8 cellular contexts compared by ENCODE assay signal in genomic region chr20:44736170-44737021, GRCh38. TPM values are rescaled to one million over a fixed set of nuclear protein-coding genes. Genes with fewer than 3 reads are reported as not detected.
DNase-seq lines count a peak whose midpoint lies in the region; ATAC-seq and TF ChIP-seq lines count a peak whose summit lies in the region.

No MANE protein-coding gene starts in this region.

- H3K36me3 Mint-ChIP-seq in CD8-positive, alpha-beta memory T cell, result peaks cover 0 to 5% (median 0%) of the 10 kb centered on the region in 3 donors

- H3K4me3 ChIP-seq in CD8-positive, alpha-beta memory T cell (ENCODE audit: low read length), result peak overlapping the region; percentile 30
- H3K4me3 ChIP-seq in body of pancreas, result no peak overlapping the region

- no peak overlapping the region for H3K27ac ChIP-seq in CD8-positive, alpha-beta memory T cell (ENCODE audit: low read depth, low read length)
- H3K27ac ChIP-seq in body of pancreas, result no peak overlapping the region

- peak overlapping the region in 6 of 7 donors; percentile 21 to 72 (median 48) for H3K4me3 Mint-ChIP-seq in CD8-positive, alpha-beta memory T cell

- no peaks in the 10 kb centered on the region for H3K36me3 ChIP-seq in CD8-positive, alpha-beta memory T cell (ENCODE audit: insufficient read depth, low read length)
- no peaks in the 10 kb centered on the region for H3K36me3 ChIP-seq in body of pancreas (replicated peaks in 1 of 2; ENCODE audit: insufficient read depth in 1 of 2, low read depth in 2 of 2)

- CTCF ChIA-PET in CD8-positive, alpha-beta memory T cell (lab: Charles Lee), result interaction anchor here (0.8 to 1.5 kb wide), 3 partner anchors 10 to 53 kb away, joined by 3 to 4 read pairs (median 3); no protein-coding TSS in a partner anchor
- CTCF ChIA-PET in HEK293T (lab: Yijun Ruan, JAX), result no interaction called here

- no peak for TF ChIP-seq POLR2A in body of pancreas (IDR thresholded peaks at IDR 0.05)

- no peaks in the 10 kb centered on the region for H3K27me3 ChIP-seq in CD8-positive, alpha-beta memory T cell (ENCODE audit: insufficient read depth, low read length, poor library complexity, severe bottlenecking)
- no peaks in the 10 kb centered on the region for H3K27me3 ChIP-seq in body of pancreas

- POLR2A ChIA-PET in CD8-positive, alpha-beta memory T cell (lab: Charles Lee), result no interaction called here
- POLR2A ChIA-PET in HEK293T (lab: Yijun Ruan, JAX), result no interaction called here

- intact Hi-C loops in body of pancreas (cut with DNase I), result loop anchor here (10.0 kb wide), 1 partner anchor 52 kb away; no protein-coding TSS in a partner anchor

- no peaks in the 10 kb centered on the region for H3K9me3 ChIP-seq in CD8-positive, alpha-beta memory T cell (ENCODE audit: low read length)
- H3K9me3 ChIP-seq in body of pancreas, result no peaks in the 10 kb centered on the region

- peaks cover 8% of the 10 kb centered on the region for H3K4me1 ChIP-seq in CD8-positive, alpha-beta memory T cell (ENCODE audit: insufficient read depth, low read length)
- no peaks in the 10 kb centered on the region for H3K4me1 ChIP-seq in body of pancreas

- TF ChIP-seq CTCF in body of pancreas (IDR thresholded peaks at IDR 0.05), result peak in 1 of 7 experiments; percentile 2

- WGBS in body of pancreas, 2 donors, result 34 to 39% methylated on average over 6 of the region's 6 CpGs

- H3K4me1 Mint-ChIP-seq in CD8-positive, alpha-beta memory T cell, result peaks cover 7 to 19% (median 11%) of the 10 kb centered on the region in 3 donors

- peaks cover under 1 to 3% of the 10 kb centered on the region in 2 donors for H3K27me3 Mint-ChIP-seq in CD8-positive, alpha-beta memory T cell

- no peaks in the 10 kb centered on the region for H3K9me3 Mint-ChIP-seq in CD8-positive, alpha-beta memory T cell

- DNase-seq in CD8-positive, alpha-beta memory T cell, result peak in 2 of 5 donors; percentile 21 to 44
- DNase-seq in HEK293T (ENCODE audit: extremely low spot score) (peak; percentile 75), OCI-M1 (lab: John Stamatoyannopoulos, UW) (peak; percentile 74), body of pancreas (peak; percentile 67 to 87 (median 74)), iPS-NIHi7 (ENCODE audit: extremely low spot score) (peak; percentile 87), ureter (ENCODE audit: low spot score) (no peak), mesenteric fat pad (ENCODE audit: low spot score) (no peak)
- DNase-seq in stimulated activated naive CD8-positive, alpha-beta T cell treated with anti-CD3 and anti-CD28 coated beads, Interleukin-15, Interleukin-2, amounts not matched to agents 100 U/mL and 50 U/mL, for 24 hours, result peak; percentile 30

- peak overlapping the region in 4 of 8 donors; percentile 45 to 80 (median 78) for H3K27ac Mint-ChIP-seq in CD8-positive, alpha-beta memory T cell

- peak; percentile 92 for ATAC-seq in body of pancreas
- ATAC-seq in stimulated activated naive CD8-positive, alpha-beta T cell treated with anti-CD3 and anti-CD28 coated beads, Interleukin-15, Interleukin-2, amounts not matched to agents 100 U/mL and 50 U/mL, for 24 hours, result peak; percentile 54

TF ChIP-seq in HEK293T, 16 proteins besides CTCF, POLR2A, EP300 and RAD21:
- TF ChIP-seq SP1 (IDR thresholded peaks at IDR 0.05), result no peak
- peak; percentile 40; the same call in 1 of the 2 replicates for TF ChIP-seq L3MBTL2 (conservative IDR thresholded peaks at IDR 0.05)
- TF ChIP-seq ELF4 (IDR thresholded peaks at IDR 0.05), result peak; percentile 62

RNA-seq across cellular contexts. Expression of gene KCNK15, which starts 9.3 kb away (rescaled TPM):
- under 1 TPM; 0.09 to 0.15 TPM for total RNA-seq in CD8-positive, alpha-beta memory T cell
- polyA plus RNA-seq in CD8-positive, alpha-beta memory T cell, result not detected
- total RNA-seq in body of pancreas, result 1 to 10 TPM; 1.8 to 3.3 TPM
- total RNA-seq in ureter, result 3.4 TPM
- total RNA-seq in mesenteric fat pad, result 3.1 TPM

RNA-seq across cellular contexts. Expression of gene CCN5, which starts 21.2 kb away (rescaled TPM):
- total RNA-seq in CD8-positive, alpha-beta memory T cell, result not detected
- polyA plus RNA-seq in CD8-positive, alpha-beta memory T cell, result not detected
- 10 to 100 TPM in 1 of 2 donors, 1 to 10 TPM in 1; 7.9 to 18.2 TPM for total RNA-seq in body of pancreas
- 1.1 TPM for total RNA-seq in ureter
- 51.5 TPM for total RNA-seq in mesenteric fat pad

Comparison
In these comparisons a context has a peak if more than half of its experiments do, and no peak if none do; other contexts are left out.
1. DNase-seq: peak in HEK293T (single experiment), OCI-M1 (single experiment), body of pancreas (4 of 4), iPS-NIHi7 (single experiment) and stimulated activated naive CD8-positive, alpha-beta T cell treated with anti-CD3 and anti-CD28 coated beads, Interleukin-15, Interleukin-2, amounts not matched to agents 100 U/mL and 50 U/mL, for 24 hours (single experiment); none in ureter (single experiment) and mesenteric fat pad (single experiment).